ENCODE assay signal across 1 cellular context in the genomic region with DNA sequence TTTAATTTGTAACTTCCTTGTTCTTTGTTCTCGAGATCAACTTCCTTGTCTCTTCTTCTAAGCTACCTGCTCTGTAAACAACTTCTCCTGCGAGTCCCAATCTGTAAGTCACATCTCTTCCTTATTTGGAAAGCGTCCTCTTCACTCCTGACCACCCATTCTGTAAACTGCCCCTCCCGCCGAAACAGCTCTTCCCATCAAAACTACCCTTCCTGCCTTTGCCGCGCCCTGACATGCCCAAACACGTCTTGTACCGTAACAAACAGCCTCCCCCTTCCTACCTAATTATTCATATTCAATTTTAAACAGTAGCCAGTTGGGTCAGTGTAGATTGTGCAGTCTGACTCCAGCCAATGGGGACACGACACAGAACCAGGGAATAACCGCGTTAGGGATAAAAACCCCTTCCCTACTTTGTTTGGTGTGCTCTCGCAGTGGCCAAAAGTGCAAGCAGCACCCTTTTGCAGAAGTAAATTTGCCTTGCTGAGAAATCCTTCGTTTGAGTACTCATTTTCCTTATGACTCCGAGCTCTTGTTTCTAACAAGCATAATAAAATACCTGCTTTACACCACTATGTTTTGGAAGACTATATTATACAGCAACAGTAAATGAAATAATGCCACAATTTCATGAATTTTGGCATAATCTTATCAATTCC.
A peak's percentile ranks its signal among the peaks of the same experiment; 100 is the strongest.
TF ChIP-seq lines count a peak whose summit lies in the region.

No MANE protein-coding gene starts in this region.

TF ChIP-seq in HepG2, 621 proteins besides CTCF, POLR2A, EP300 and RAD21:
- TF ChIP-seq ZNF44 (CRISPR knock-in tag; IDR thresholded peaks at IDR 0.05) = no peak
- TF ChIP-seq TCF7 (IDR thresholded peaks at IDR 0.05; ENCODE audit: low read depth) = no peak
- TF ChIP-seq, protein P1, sequence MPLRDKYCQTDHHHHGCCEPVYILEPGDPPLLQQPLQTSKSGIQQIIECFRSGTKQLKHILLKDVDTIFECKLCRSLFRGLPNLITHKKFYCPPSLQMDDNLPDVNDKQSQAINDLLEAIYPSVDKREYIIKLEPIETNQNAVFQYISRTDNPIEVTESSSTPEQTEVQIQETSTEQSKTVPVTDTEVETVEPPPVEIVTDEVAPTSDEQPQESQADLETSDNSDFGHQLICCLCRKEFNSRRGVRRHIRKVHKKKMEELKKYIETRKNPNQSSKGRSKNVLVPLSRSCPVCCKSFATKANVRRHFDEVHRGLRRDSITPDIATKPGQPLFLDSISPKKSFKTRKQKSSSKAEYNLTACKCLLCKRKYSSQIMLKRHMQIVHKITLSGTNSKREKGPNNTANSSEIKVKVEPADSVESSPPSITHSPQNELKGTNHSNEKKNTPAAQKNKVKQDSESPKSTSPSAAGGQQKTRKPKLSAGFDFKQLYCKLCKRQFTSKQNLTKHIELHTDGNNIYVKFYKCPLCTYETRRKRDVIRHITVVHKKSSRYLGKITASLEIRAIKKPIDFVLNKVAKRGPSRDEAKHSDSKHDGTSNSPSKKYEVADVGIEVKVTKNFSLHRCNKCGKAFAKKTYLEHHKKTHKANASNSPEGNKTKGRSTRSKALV (CRISPR knock-in tag; IDR thresholded peaks at IDR 0.05) = no peak
- peak; percentile 40; the same call in 1 of the 2 replicates for TF ChIP-seq ZNF562 (CRISPR knock-in tag; IDR thresholded peaks at IDR 0.05; ENCODE audit: borderline replicate concordance)
- no peak for TF ChIP-seq ZMYM3 (CRISPR knock-in tag; IDR thresholded peaks at IDR 0.05)
